ENCODE assay signal across 13 cellular contexts in genomic region chr6:116017546-116018276, GRCh38. TPM values are rescaled to one million over a fixed set of nuclear protein-coding genes. Genes with fewer than 3 reads are reported as not detected.
DNase-seq lines count a peak whose midpoint lies in the region; ATAC-seq, FAIRE-seq and TF ChIP-seq lines count a peak whose summit lies in the region.
"Had no signal": no experiment of that assay in that cellular context is flagged by ENCODE, and none has a peak within 500 bp of the region (broad histone marks: within the 10 kb centered on the region; RNA-seq: fewer than 3 reads in every experiment).

No MANE protein-coding gene starts in this region.

- intact Hi-C loops in left colon (cut with DNase I, micrococcal nuclease), result no loop called here

- H3K27me3 ChIP-seq in RWPE2 (ENCODE audit: insufficient read depth, poor library complexity, severe bottlenecking), result no peaks in the 10 kb centered on the region
- H3K27me3 ChIP-seq: upper lobe of right lung had no signal

- no peaks in the 10 kb centered on the region for H3K9me3 ChIP-seq in RWPE2 (ENCODE audit: severe bottlenecking)
- H3K9me3 ChIP-seq: upper lobe of right lung had no signal

- H3K4me3 ChIP-seq in RWPE2 (ENCODE audit: severe bottlenecking), result no peak overlapping the region
- H3K4me3 ChIP-seq: upper lobe of right lung had no signal

- DNase-seq in GM19239 (ENCODE audit: insufficient read length, low spot score), result no peak
- DNase-seq in RWPE2 (ENCODE audit: low spot score), result no peak
- DNase-seq in left colon, result no peak
- DNase-seq in NCI-H128 (lab: John Stamatoyannopoulos, UW; ENCODE audit: unreplicated experiment), result no peak
- no peak for DNase-seq in HK-2 (ENCODE audit: unreplicated experiment)
- DNase-seq in GDM1 (lab: John Stamatoyannopoulos, UW), result no peak
- DNase-seq in NCI-H82 treated with DMSO at 0.1 percent for 48 hours (lab: John Stamatoyannopoulos, UW; ENCODE audit: unreplicated experiment), result no peak
- DNase-seq: activated T-cell treated with anti-CD3 and anti-CD28 coated beads, Interleukin-2, amount 50 U/mL, for 24 hours; upper lobe of right lung; WERI-Rb-1 had no signal

- no peaks in the 10 kb centered on the region for H3K36me3 ChIP-seq in RWPE2 (ENCODE audit: low read depth)
- H3K36me3 ChIP-seq: upper lobe of right lung, WERI-Rb-1 had no signal

- peak; percentile 18; the same call in 1 of the 3 replicates for ATAC-seq in RWPE2 (ENCODE audit: low read depth)
- peak; percentile 21 for ATAC-seq in left colon
- ATAC-seq: upper lobe of right lung had no signal

- no peak for TF ChIP-seq CTCF in 22Rv1 (IDR thresholded peaks at IDR 0.05)
- no peak for TF ChIP-seq CTCF in RWPE2 (IDR thresholded peaks at IDR 0.05; ENCODE audit: poor library complexity, severe bottlenecking)

- peak; percentile 84 for FAIRE-seq in GM19239 (lab: Jason Lieb, UNC)
- FAIRE-seq: endothelial cell of umbilical vein, H1 had no signal

- H3K4me1 ChIP-seq in RWPE2 (ENCODE audit: insufficient read depth, poor library complexity, severe bottlenecking), result peaks cover 33% of the 10 kb centered on the region

- H3K27ac ChIP-seq in 22Rv1 (peak overlapping the region; percentile 93), RWPE2 (ENCODE audit: poor library complexity, severe bottlenecking) (no peak overlapping the region)
- H3K27ac ChIP-seq: WERI-Rb-1 had no signal

RNA-seq across cellular contexts. Expression of gene FRK, which starts 43.0 kb away (rescaled TPM):
- 10 to 100 TPM; 22.6 to 27.6 TPM for total RNA-seq in left colon
- total RNA-seq: endothelial cell of umbilical vein had no signal
